Comparison of ENCODE assay signal across 9 cellular contexts in genomic region chr11:118252688-118253087, GRCh38. TPM values are rescaled to one million over a fixed set of nuclear protein-coding genes. Genes with fewer than 3 reads are reported as not detected.
A peak's percentile ranks its signal among the peaks of the same experiment; 100 is the strongest.
DNase-seq lines count a peak whose midpoint lies in the region; ATAC-seq and TF ChIP-seq lines count a peak whose summit lies in the region.
"Had no signal": no experiment of that assay in that cellular context is flagged by ENCODE, and none has a peak within 500 bp of the region (broad histone marks: within the 10 kb centered on the region; RNA-seq: fewer than 3 reads in every experiment).

No MANE protein-coding gene starts in this region.

- no peak for TF ChIP-seq POLR2A in suprapubic skin (IDR thresholded peaks at IDR 0.05)

- H3K4me3 ChIP-seq in SK-N-MC = peak overlapping the region; percentile 88
- peak overlapping the region; percentile 91 for H3K4me3 ChIP-seq in iPS-18a (ENCODE audit: low read length)
- H3K4me3 ChIP-seq in suprapubic skin = peak overlapping the region; percentile 72

- peaks cover 14% of the 10 kb centered on the region for H3K36me3 Mint-ChIP-seq in activated T-cell treated with anti-CD3 and anti-CD28 coated beads, Interleukin-2, amount 50 U/mL, for 4 hours (ENCODE audit: insufficient read depth)

- H3K9me3 Mint-ChIP-seq in activated T-cell treated with anti-CD3 and anti-CD28 coated beads, Interleukin-2, amount 50 U/mL, for 4 hours = no peaks in the 10 kb centered on the region

- H3K4me3 Mint-ChIP-seq in activated T-cell treated with anti-CD3 and anti-CD28 coated beads, Interleukin-2, amount 50 U/mL, for 4 hours = peak overlapping the region; percentile 97

- H3K9ac ChIP-seq in SK-N-MC (ENCODE audit: insufficient read length) (no peak overlapping the region), iPS-18a (ENCODE audit: low read length) (peak overlapping the region; percentile 84)

- 65% methylated on average over 3 of the region's 3 CpGs for WGBS in suprapubic skin

- intact Hi-C loops in posterior vena cava (cut with DNase I) = no loop called here

- H3K27ac ChIP-seq in SK-N-MC = no peak overlapping the region
- peak overlapping the region; percentile 98 for H3K27ac ChIP-seq in iPS-18a (ENCODE audit: low read length)
- H3K27ac ChIP-seq in suprapubic skin = peak overlapping the region; percentile 95

- H3K27me3 ChIP-seq in iPS-18a (ENCODE audit: control insufficient read depth, insufficient read depth, low read length) (peaks cover 73% of the 10 kb centered on the region), suprapubic skin (peaks cover 8% of the 10 kb centered on the region)

- no peaks in the 10 kb centered on the region for H3K4me1 ChIP-seq in iPS-18a (ENCODE audit: control insufficient read depth, low read depth, low read length)
- H3K4me1 ChIP-seq in suprapubic skin = peaks cover 10% of the 10 kb centered on the region

- no peak for DNase-seq in activated T-cell treated with anti-CD3 and anti-CD28 coated beads, Interleukin-2, amount 50 U/mL, for 4 hours
- no peak for DNase-seq in activated T-cell treated with anti-CD3 and anti-CD28 coated beads, Interleukin-2, amount 50 U/mL, for 48 hours
- DNase-seq in SK-N-MC (ENCODE audit: low read depth, low spot score) (no peak), suprapubic skin (ENCODE audit: low spot score in 2 of 2) (no peak), posterior vena cava (ENCODE audit: low spot score) (no peak), OCI-M2 (lab: John Stamatoyannopoulos, UW; ENCODE audit: unreplicated experiment) (no peak), COLO668 (lab: John Stamatoyannopoulos, UW; ENCODE audit: unreplicated experiment) (no peak)

- no peak for TF ChIP-seq EP300 in suprapubic skin (IDR thresholded peaks at IDR 0.05)

- H3K27me3 Mint-ChIP-seq in activated T-cell treated with anti-CD3 and anti-CD28 coated beads, Interleukin-2, amount 50 U/mL, for 4 hours (ENCODE audit: low read depth) = no peaks in the 10 kb centered on the region

- no peaks in the 10 kb centered on the region for H3K9me3 ChIP-seq in SK-N-MC (ENCODE audit: low read depth, low read length)
- H3K9me3 ChIP-seq in iPS-18a (ENCODE audit: control insufficient read depth, low read depth, low read length) = no peaks in the 10 kb centered on the region
- H3K9me3 ChIP-seq in suprapubic skin = no peaks in the 10 kb centered on the region

- H3K36me3 ChIP-seq in SK-N-MC (ENCODE audit: insufficient read depth, low read length) (no peaks in the 10 kb centered on the region), iPS-18a (ENCODE audit: control insufficient read depth, low read depth, low read length) (no peaks in the 10 kb centered on the region), suprapubic skin (no peaks in the 10 kb centered on the region)

- no peak for TF ChIP-seq CTCF in suprapubic skin (IDR thresholded peaks at IDR 0.05)

- H3K4me1 Mint-ChIP-seq in activated T-cell treated with anti-CD3 and anti-CD28 coated beads, Interleukin-2, amount 50 U/mL, for 4 hours (ENCODE audit: low read depth) = peaks cover 36% of the 10 kb centered on the region

- no peak for ATAC-seq in activated T-cell treated with anti-CD3 and anti-CD28 coated beads, Interleukin-2, amount 50 U/mL, for 4 hours

RNA-seq across cellular contexts. Expression of gene MPZL3, which starts 0.5 kb away (rescaled TPM):
- 10 to 100 TPM; 52.7 to 72.0 (median 56.4) TPM for total RNA-seq in activated T-cell treated with anti-CD3 and anti-CD28 coated beads, Interleukin-2, amount 50 U/mL, for 4 hours
- total RNA-seq in suprapubic skin (10 to 100 TPM; 23.9 to 87.2 (median 56.1) TPM), posterior vena cava (1 to 10 TPM in 1 of 2 donors, under 1 TPM in 1; 0.52 to 1.6 TPM)

RNA-seq across cellular contexts. Expression of gene MPZL2, which starts 11.4 kb away (rescaled TPM):
- total RNA-seq in activated T-cell treated with anti-CD3 and anti-CD28 coated beads, Interleukin-2, amount 50 U/mL, for 4 hours = 10 to 100 TPM in 2 of 3 donors, 1 to 10 TPM in 1; 9.0 to 12.9 (median 12.8) TPM
- total RNA-seq in suprapubic skin = 100 to 1,000 TPM in 1 of 4 donors, 10 to 100 TPM in 3; 54.5 to 111 (median 56.7) TPM
- total RNA-seq in posterior vena cava = 10 to 100 TPM; 29.8 to 53.3 TPM

RNA-seq across cellular contexts. Expression of gene JAML, which starts 27.9 kb away (rescaled TPM):
- total RNA-seq in activated T-cell treated with anti-CD3 and anti-CD28 coated beads, Interleukin-2, amount 50 U/mL, for 4 hours = 100 to 1,000 TPM; 135 to 153 (median 137) TPM
- total RNA-seq in suprapubic skin (1 to 10 TPM in 3 of 4 donors, not detected in 1; 1.1 to 4.9 (median 2.1) TPM), posterior vena cava (1 to 10 TPM; 3.8 to 7.0 TPM)
- total RNA-seq: Daoy had no signal

RNA-seq across cellular contexts. Expression of gene CD3E, which starts 51.8 kb away (rescaled TPM):
- total RNA-seq in activated T-cell treated with anti-CD3 and anti-CD28 coated beads, Interleukin-2, amount 50 U/mL, for 4 hours = 100 to 1,000 TPM; 371 to 436 (median 407) TPM
- total RNA-seq in suprapubic skin (1 to 10 TPM in 1 of 4 donors, under 1 TPM in 2, not detected in 1; 0.55 to 3.3 (median 0.79) TPM), posterior vena cava (1 to 10 TPM; 1.3 to 1.8 TPM)
- total RNA-seq: Daoy had no signal

Comparison
In these comparisons a context has a peak if more than half of its experiments do, and no peak if none do; other contexts are left out.
1. RNA of gene MPZL3, which starts 0.5 kb away (total RNA-seq): 23.9 to 87.2 TPM in suprapubic skin and 52.7 to 72.0 TPM in activated T-cell treated with anti-CD3 and anti-CD28 coated beads, Interleukin-2, amount 50 U/mL, for 4 hours; 0.52 to 1.6 TPM in posterior vena cava; every median in the first group is over 4 times any median in the second.
2. RNA of gene JAML, which starts 27.9 kb away (total RNA-seq): 135 to 153 TPM in activated T-cell treated with anti-CD3 and anti-CD28 coated beads, Interleukin-2, amount 50 U/mL, for 4 hours; 3.8 to 7.0 TPM in posterior vena cava and 1.1 to 4.9 TPM in suprapubic skin; every median in the first group is over 10 times any median in the second.
3. Peak in every context shown above with its lines, with median percentiles within 50 percentile points of each other: H3K4me3 ChIP-seq.